Comparison of ENCODE assay signal across 8 cellular contexts in genomic region chr6:137926207-137926731, GRCh38. TPM values are rescaled to one million over a fixed set of nuclear protein-coding genes. Genes with fewer than 3 reads are reported as not detected.
DNase-seq lines count a peak whose midpoint lies in the region; ATAC-seq and TF ChIP-seq lines count a peak whose summit lies in the region.

No MANE protein-coding gene starts in this region.

- peaks cover 3% of the 10 kb centered on the region for H3K9me3 Mint-ChIP-seq in activated naive CD8-positive, alpha-beta T cell treated with anti-CD3 and anti-CD28 coated beads for 36 hours
- no peaks in the 10 kb centered on the region for H3K9me3 Mint-ChIP-seq in memory B cell

- no peaks in the 10 kb centered on the region for H3K36me3 Mint-ChIP-seq in activated naive CD8-positive, alpha-beta T cell treated with anti-CD3 and anti-CD28 coated beads for 36 hours
- no peaks in the 10 kb centered on the region for H3K36me3 Mint-ChIP-seq in memory B cell

- peak overlapping the region; percentile 98 for H3K27ac Mint-ChIP-seq in activated naive CD8-positive, alpha-beta T cell treated with anti-CD3 and anti-CD28 coated beads for 36 hours
- peak overlapping the region; percentile 60 for H3K27ac Mint-ChIP-seq in memory B cell

- peak overlapping the region; percentile 80 for H3K27ac ChIP-seq in HL-60 (replicated peaks)

- no peak for ATAC-seq in memory B cell (ENCODE audit: low read depth)
- ATAC-seq in HG03196 (IDR thresholded peaks at IDR 0.05; ENCODE audit: unreplicated experiment) = no peak

- TF ChIP-seq CTCF in HL-60 (IDR thresholded peaks at IDR 0.05; ENCODE audit: insufficient read depth, low read length) = no peak

- H3K4me1 Mint-ChIP-seq in activated naive CD8-positive, alpha-beta T cell treated with anti-CD3 and anti-CD28 coated beads for 36 hours = peaks cover 63% of the 10 kb centered on the region
- H3K4me1 Mint-ChIP-seq in memory B cell = peaks cover 29% of the 10 kb centered on the region

- no peak overlapping the region for H3K4me3 ChIP-seq in HL-60 (replicated peaks; ENCODE audit: insufficient read depth, low read length)

- DNase-seq in AG20443 (ENCODE audit: low spot score) = peak; percentile 89
- no peak for DNase-seq in HL-60 (ENCODE audit: low read depth in 1 of 2, low spot score in 1 of 2)
- no peak for DNase-seq in activated naive CD8-positive, alpha-beta T cell treated with anti-CD3 and anti-CD28 coated beads for 36 hours
- no peak for DNase-seq in memory B cell (ENCODE audit: low spot score in 2 of 2)
- DNase-seq in Ammon's horn (ENCODE audit: low spot score) = no peak
- DNase-seq in cerebellar cortex (ENCODE audit: low spot score) = no peak
- no peak for DNase-seq in T1000 (lab: John Stamatoyannopoulos, UW)

- H3K27me3 ChIP-seq in HL-60 (ENCODE audit: insufficient read depth, poor library complexity, severe bottlenecking) = no peaks in the 10 kb centered on the region

- no peak overlapping the region for H3K4me3 Mint-ChIP-seq in activated naive CD8-positive, alpha-beta T cell treated with anti-CD3 and anti-CD28 coated beads for 36 hours
- H3K4me3 Mint-ChIP-seq in memory B cell = no peak overlapping the region

- no peaks in the 10 kb centered on the region for H3K27me3 Mint-ChIP-seq in activated naive CD8-positive, alpha-beta T cell treated with anti-CD3 and anti-CD28 coated beads for 36 hours
- H3K27me3 Mint-ChIP-seq in memory B cell = no peaks in the 10 kb centered on the region

RNA-seq across cellular contexts. Expression of gene TNFAIP3, which starts 59.2 kb away (rescaled TPM):
- total RNA-seq in activated naive CD8-positive, alpha-beta T cell treated with anti-CD3 and anti-CD28 coated beads for 36 hours = 100 to 1,000 TPM; 214 to 222 TPM
